In genomic region chr5:125198270-125198974, GRCh38 we compare ENCODE assay signal across 8 cellular contexts.
A peak's percentile ranks its signal among the peaks of the same experiment; 100 is the strongest.
DNase-seq lines count a peak whose midpoint lies in the region; ATAC-seq, FAIRE-seq and TF ChIP-seq lines count a peak whose summit lies in the region.

No MANE protein-coding gene starts in this region.

- H3K27ac ChIP-seq in body of pancreas, result no peak overlapping the region
- H3K27ac ChIP-seq in kidney (ENCODE audit: low read depth in 2 of 2, low read length in 2 of 2), result no peak overlapping the region
- H3K27ac ChIP-seq in transverse colon, result peak overlapping the region in 1 of 4 donors; percentile 15

- no peak overlapping the region for H3K4me3 Mint-ChIP-seq in effector memory CD8-positive, alpha-beta T cell
- H3K4me3 Mint-ChIP-seq in activated CD4-positive, alpha-beta memory T cell treated with anti-CD3 and anti-CD28 coated beads for 36 hours, result no peak overlapping the region

- no peaks in the 10 kb centered on the region for H3K27me3 ChIP-seq in BJ (ENCODE audit: control insufficient read depth, insufficient read depth, low read length)
- H3K27me3 ChIP-seq in body of pancreas, result no peaks in the 10 kb centered on the region
- no peaks in the 10 kb centered on the region for H3K27me3 ChIP-seq in transverse colon

- CTCF ChIA-PET in BJ (lab: Yijun Ruan, JAX), result interaction anchor here (0.6 to 1.1 kb wide), 3 partner anchors 10 to 299 kb away, joined by 3 to 4 read pairs (median 4); no protein-coding TSS in a partner anchor
- CTCF ChIA-PET in activated CD4-positive, alpha-beta memory T cell treated with anti-CD3 and anti-CD28 coated beads for 36 hours (lab: Charles Lee), result no interaction called here

- intact Hi-C loops in body of pancreas (cut with DNase I) (no loop called here), kidney (cut with DNase I) (no loop called here), transverse colon (cut with DNase I; ENCODE audit: low total_unique reads) (no loop called here)
- intact Hi-C loops in activated CD4-positive, alpha-beta memory T cell treated with anti-CD3 and anti-CD28 coated beads for 36 hours (cut with micrococcal nuclease), result no loop called here

- no peak for TF ChIP-seq EP300 in transverse colon (IDR thresholded peaks at IDR 0.05; ENCODE audit: low read depth)

- H3K9me3 ChIP-seq in body of pancreas (no peaks in the 10 kb centered on the region), kidney (ENCODE audit: control insufficient read depth in 1 of 2, low read length in 2 of 2) (no peaks in the 10 kb centered on the region), transverse colon (no peaks in the 10 kb centered on the region)

- peak; percentile 80 for FAIRE-seq in kidney (lab: Jason Lieb, UNC)

- peaks cover 0 to 10% of the 10 kb centered on the region in 2 donors for H3K9me3 Mint-ChIP-seq in effector memory CD8-positive, alpha-beta T cell
- no peaks in the 10 kb centered on the region for H3K9me3 Mint-ChIP-seq in activated CD4-positive, alpha-beta memory T cell treated with anti-CD3 and anti-CD28 coated beads for 36 hours

- no peaks in the 10 kb centered on the region for H3K27me3 Mint-ChIP-seq in effector memory CD8-positive, alpha-beta T cell
- H3K27me3 Mint-ChIP-seq in activated CD4-positive, alpha-beta memory T cell treated with anti-CD3 and anti-CD28 coated beads for 36 hours, result no peaks in the 10 kb centered on the region

- no peak overlapping the region for H3K9ac ChIP-seq in kidney (ENCODE audit: low read length in 2 of 2)

- TF ChIP-seq POLR2A in body of pancreas (IDR thresholded peaks at IDR 0.05) (no peak), transverse colon (IDR thresholded peaks at IDR 0.05) (no peak)

- peak; percentile 36 for DNase-seq in BJ (ENCODE audit: low read depth)
- peak; percentile 97 for DNase-seq in NCI-H1694 treated with DMSO at 0.1 percent for 48 hours (lab: John Stamatoyannopoulos, UW)
- peak; percentile 63 to 81 (median 76) for DNase-seq in body of pancreas
- DNase-seq in kidney, result peak; percentile 85
- peak; percentile 74 for DNase-seq in transverse colon
- no peak for DNase-seq in effector memory CD8-positive, alpha-beta T cell
- DNase-seq in activated CD4-positive, alpha-beta memory T cell treated with anti-CD3 and anti-CD28 coated beads for 36 hours, result no peak

- H3K4me1 ChIP-seq in body of pancreas (peaks cover 13% of the 10 kb centered on the region), kidney (ENCODE audit: control insufficient read depth in 1 of 2, insufficient read depth in 1 of 2, low read depth in 1 of 2, low read length in 2 of 2) (peaks cover 0 to 4% of the 10 kb centered on the region in 2 donors), transverse colon (peaks cover 6 to 22% (median 10%) of the 10 kb centered on the region in 4 donors)

- in situ Hi-C loops in transverse colon (cut with MboI; ENCODE audit: low pct_ligation_motif_present in 1 of 4, low pct_unique_long_range_greater_than_20kb in 1 of 4, low sequenced_read_pairs in 3 of 4), result no loop called here

- no peak for TF ChIP-seq CTCF in BJ (IDR thresholded peaks at IDR 0.05; ENCODE audit: insufficient read depth, low read depth, low read length)
- no peak for TF ChIP-seq CTCF in body of pancreas (IDR thresholded peaks at IDR 0.05)
- no peak for TF ChIP-seq CTCF in kidney (IDR thresholded peaks at IDR 0.05; ENCODE audit: borderline replicate concordance, extremely low read depth, insufficient read depth)
- no peak for TF ChIP-seq CTCF in transverse colon (IDR thresholded peaks at IDR 0.05)

- no peaks in the 10 kb centered on the region for H3K36me3 Mint-ChIP-seq in effector memory CD8-positive, alpha-beta T cell (ENCODE audit: insufficient read depth)
- H3K36me3 Mint-ChIP-seq in activated CD4-positive, alpha-beta memory T cell treated with anti-CD3 and anti-CD28 coated beads for 36 hours, result no peaks in the 10 kb centered on the region

- no peak overlapping the region for H3K27ac Mint-ChIP-seq in effector memory CD8-positive, alpha-beta T cell
- H3K27ac Mint-ChIP-seq in activated CD4-positive, alpha-beta memory T cell treated with anti-CD3 and anti-CD28 coated beads for 36 hours, result no peak overlapping the region

- H3K4me1 Mint-ChIP-seq in effector memory CD8-positive, alpha-beta T cell (ENCODE audit: low read depth in 2 of 2), result no peaks in the 10 kb centered on the region
- H3K4me1 Mint-ChIP-seq in activated CD4-positive, alpha-beta memory T cell treated with anti-CD3 and anti-CD28 coated beads for 36 hours (ENCODE audit: low read depth), result no peaks in the 10 kb centered on the region

- H3K4me3 ChIP-seq in BJ (ENCODE audit: low read depth, low read length) (no peak overlapping the region), body of pancreas (no peak overlapping the region), kidney (ENCODE audit: low read length in 2 of 2) (no peak overlapping the region), transverse colon (no peak overlapping the region)

- 45 to 48% methylated on average over 3 of the region's 3 CpGs for WGBS in body of pancreas, 2 donors
- 45 to 53% methylated on average over 3 of the region's 3 CpGs for WGBS in transverse colon (ENCODE audit: low coverage in 1 of 2), 2 donors

- POLR2A ChIA-PET in BJ (lab: Charles Lee), result no interaction called here
- POLR2A ChIA-PET in activated CD4-positive, alpha-beta memory T cell treated with anti-CD3 and anti-CD28 coated beads for 36 hours (lab: Charles Lee), result no interaction called here

- ATAC-seq in body of pancreas, result peak; percentile 45
- ATAC-seq in HG02970 (IDR thresholded peaks at IDR 0.05; ENCODE audit: low FRiP score, unreplicated experiment), result no peak
- ATAC-seq in effector memory CD8-positive, alpha-beta T cell (replicated peaks), result no peak

- no peaks in the 10 kb centered on the region for H3K36me3 ChIP-seq in BJ (ENCODE audit: control insufficient read depth, insufficient read depth, low read length)
- H3K36me3 ChIP-seq in body of pancreas (replicated peaks in 1 of 2; ENCODE audit: insufficient read depth in 1 of 2, low read depth in 2 of 2), result no peaks in the 10 kb centered on the region
- H3K36me3 ChIP-seq in kidney (ENCODE audit: control insufficient read depth in 1 of 2, insufficient read depth in 2 of 2, low read length in 2 of 2), result no peaks in the 10 kb centered on the region
- H3K36me3 ChIP-seq in transverse colon, result no peaks in the 10 kb centered on the region

Comparison
In these comparisons a context has a peak if more than half of its experiments do, and no peak if none do; other contexts are left out.
1. DNase-seq: peak in BJ (single experiment), NCI-H1694 treated with DMSO at 0.1 percent for 48 hours (single experiment), body of pancreas (4 of 4), kidney (single experiment) and transverse colon (single experiment); none in effector memory CD8-positive, alpha-beta T cell (0 of 3) and activated CD4-positive, alpha-beta memory T cell treated with anti-CD3 and anti-CD28 coated beads for 36 hours (single experiment).